Comparison of ENCODE assay signal across 22 cellular contexts in genomic region chr10:16750461-16750860, GRCh38.
DNase-seq lines count a peak whose midpoint lies in the region; ATAC-seq, FAIRE-seq and TF ChIP-seq lines count a peak whose summit lies in the region.
"Had no signal": no experiment of that assay in that cellular context is flagged by ENCODE, and none has a peak within 500 bp of the region (broad histone marks: within the 10 kb centered on the region; RNA-seq: fewer than 3 reads in every experiment).

No MANE protein-coding gene starts in this region.

- H3K27ac ChIP-seq in IMR-90 (ENCODE audit: insufficient read depth, low read length) (no peak overlapping the region), astrocyte (ENCODE audit: low read depth, low read length) (no peak overlapping the region), Peyer's patch (no peak overlapping the region)
- H3K27ac ChIP-seq: BLaER1 had no signal

- intact Hi-C loops in IMR-90 (cut with micrococcal nuclease), result no loop called here

- peaks cover 24% of the 10 kb centered on the region for H3K36me3 Mint-ChIP-seq in astrocyte (ENCODE audit: low read depth, unreplicated experiment)

- no peak overlapping the region for H2BK15ac ChIP-seq in IMR-90 (ENCODE audit: low read depth, low read length)

- peaks cover 5% of the 10 kb centered on the region; the same call in 1 of the 2 replicates for H3K9me1 ChIP-seq in IMR-90 (ENCODE audit: insufficient read depth, low read length)

- no peak overlapping the region for H3K18ac ChIP-seq in IMR-90 (ENCODE audit: low read depth, low read length)

- in situ Hi-C loops in IMR-90 (cut with MboI; ENCODE audit: low sequenced_read_pairs), result no loop called here

- no peak overlapping the region for H4K5ac ChIP-seq in IMR-90 (ENCODE audit: low read depth, low read length)

- TF ChIP-seq POLR2A in IMR-90 (IDR thresholded peaks at IDR 0.05; ENCODE audit: low read depth, low read length) (no peak), Peyer's patch (IDR thresholded peaks at IDR 0.05) (no peak)

- no peak for TF ChIP-seq RAD21 in IMR-90 (IDR thresholded peaks at IDR 0.05; ENCODE audit: low read length)

- WGBS in IMR-90 (ENCODE audit: extremely low coverage in 2 of 2, insufficient read length in 1 of 2), 2 experiments, result no CpG with 5 or more reads among the region's 3 CpGs

- no peaks in the 10 kb centered on the region for H3K27me3 Mint-ChIP-seq in astrocyte (ENCODE audit: low read depth, unreplicated experiment)
- H3K27me3 Mint-ChIP-seq: CD4-positive, alpha-beta memory T cell; CD4-positive, CD25-positive, alpha-beta regulatory T cell; CD8-positive, alpha-beta memory T cell had no signal

- H3K4me3 Mint-ChIP-seq in astrocyte (ENCODE audit: unreplicated experiment), result no peak overlapping the region
- H3K4me3 Mint-ChIP-seq: CD14-positive monocyte; CD4-positive, alpha-beta memory T cell; CD4-positive, CD25-positive, alpha-beta regulatory T cell; CD8-positive, alpha-beta memory T cell had no signal

- H4K20me1 ChIP-seq in IMR-90 (ENCODE audit: insufficient read depth, low read length), result no peaks in the 10 kb centered on the region
- peaks cover 43% of the 10 kb centered on the region for H4K20me1 ChIP-seq in astrocyte (ENCODE audit: insufficient read depth, low read length)
- H4K20me1 ChIP-seq: BLaER1 had no signal

- no peak overlapping the region for H4K8ac ChIP-seq in IMR-90 (ENCODE audit: low read depth in 2 of 2, low read length in 2 of 2)

- peak; percentile 50 for DNase-seq in IMR-90
- DNase-seq in astrocyte (ENCODE audit: low read depth), result peak; percentile 2
- no peak for DNase-seq in Peyer's patch
- no peak for DNase-seq in frontal cortex (ENCODE audit: low spot score in 2 of 2)
- no peak for DNase-seq in stimulated activated CD4-positive, alpha-beta T cell treated with anti-CD3 and anti-CD28 coated beads, Interleukin-4, amount 100 ng/mL, for 24 hours
- DNase-seq: 8988T; ACHN; BE2C; C1 segment of cervical spinal cord; CD4-positive, alpha-beta memory T cell; CD4-positive, CD25-positive, alpha-beta regulatory T cell; CD8-positive, alpha-beta memory T cell; COR-L47; DMS79 treated with DMSO at 0.1 percent for 48 hours; GF-D8 had no signal

- H3K79me1 ChIP-seq in IMR-90 (ENCODE audit: low read depth in 1 of 2, low read length in 2 of 2), result peaks cover 13 to 21% of the 10 kb centered on the region in 2 experiments

- no peak for FAIRE-seq in astrocyte (lab: Jason Lieb, UNC)
- peak; percentile 58 for FAIRE-seq in colon (lab: Jason Lieb, UNC)
- FAIRE-seq in frontal cortex (lab: Jason Lieb, UNC), result no peak
- FAIRE-seq: A204.1, G401.6, GM12892, GM18507 had no signal

- H3K56ac ChIP-seq in IMR-90 (ENCODE audit: extremely low read depth, insufficient read depth, low read length), result no peak overlapping the region

- POLR2A ChIA-PET in IMR-90 (lab: Charles Lee; ENCODE audit: unreplicated experiment), result no interaction called here

- no peak overlapping the region for H3K27ac Mint-ChIP-seq in astrocyte (ENCODE audit: unreplicated experiment)
- H3K27ac Mint-ChIP-seq: CD14-positive monocyte; CD4-positive, alpha-beta memory T cell; CD4-positive, CD25-positive, alpha-beta regulatory T cell had no signal

- no peak overlapping the region for H4K91ac ChIP-seq in IMR-90 (ENCODE audit: insufficient read depth, low read depth, low read length)

- H3K4ac ChIP-seq in IMR-90 (ENCODE audit: low read depth, low read length), result no peak overlapping the region

- H3K14ac ChIP-seq in IMR-90 (replicated peaks; ENCODE audit: low read depth, low read length), result no peak overlapping the region

- H3K4me1 ChIP-seq in IMR-90 (ENCODE audit: control insufficient read depth, insufficient read depth, low read length) (no peaks in the 10 kb centered on the region), astrocyte (ENCODE audit: insufficient read depth, low read length) (no peaks in the 10 kb centered on the region), Peyer's patch (no peaks in the 10 kb centered on the region)
- H3K4me1 ChIP-seq: BE2C, BLaER1 had no signal

- H3K9me3 ChIP-seq in IMR-90 (ENCODE audit: control insufficient read depth, insufficient read depth, low read length) (no peaks in the 10 kb centered on the region), astrocyte (ENCODE audit: insufficient read depth, low read depth, low read length) (no peaks in the 10 kb centered on the region), Peyer's patch (no peaks in the 10 kb centered on the region)
- H3K9me3 ChIP-seq: BE2C, BLaER1 had no signal

- H3K9me3 Mint-ChIP-seq in astrocyte (ENCODE audit: unreplicated experiment), result no peaks in the 10 kb centered on the region
- H3K9me3 Mint-ChIP-seq: CD4-positive, alpha-beta memory T cell; CD8-positive, alpha-beta memory T cell had no signal

- BruUV-seq in IMR-90 (replicated peaks; lab: Mats Ljungman, UMichigan), result no TSS peak

- H2AFZ ChIP-seq in IMR-90 (replicated peaks; ENCODE audit: low read length, poor library complexity) (no peak overlapping the region), astrocyte (ENCODE audit: low read depth, low read length) (no peak overlapping the region)

- TF ChIP-seq CTCF in IMR-90 (conservative IDR thresholded peaks at IDR 0.05; ENCODE audit: low read depth, low read length) (no peak), astrocyte (IDR thresholded peaks at IDR 0.05; ENCODE audit: insufficient read depth, low read depth, low read length) (no peak), Peyer's patch (IDR thresholded peaks at IDR 0.05) (no peak)

- H3K27me3 ChIP-seq in IMR-90 (ENCODE audit: control insufficient read depth, insufficient read depth, low read length) (no peaks in the 10 kb centered on the region), astrocyte (ENCODE audit: insufficient read depth, low read length) (no peaks in the 10 kb centered on the region), Peyer's patch (no peaks in the 10 kb centered on the region)
- H3K27me3 ChIP-seq: BE2C, BLaER1 had no signal

- H2AK5ac ChIP-seq in IMR-90 (ENCODE audit: low read depth, low read length), result no peak overlapping the region

- CTCF ChIA-PET in IMR-90 (lab: Yijun Ruan, JAX), result no interaction called here

- no peak overlapping the region for H3K9ac ChIP-seq in IMR-90 (ENCODE audit: low read depth, low read length)
- H3K9ac ChIP-seq in astrocyte (ENCODE audit: low read length), result no peak overlapping the region
- H3K9ac ChIP-seq: BLaER1 had no signal

- H3K23ac ChIP-seq in IMR-90 (ENCODE audit: low read depth, low read length), result no peak overlapping the region

- ATAC-seq in IMR-90 (ENCODE audit: low read depth), result peak; percentile 49

- H3K4me2 ChIP-seq in IMR-90 (ENCODE audit: low read depth, low read length) (no peak overlapping the region), astrocyte (ENCODE audit: low read length) (no peak overlapping the region)
- H3K4me2 ChIP-seq: BLaER1 had no signal

- no peak overlapping the region for H2BK5ac ChIP-seq in IMR-90 (ENCODE audit: low read depth, low read length, poor library complexity, severe bottlenecking)

- no peak overlapping the region for H2AK9ac ChIP-seq in IMR-90 (replicated peaks; ENCODE audit: low read depth, low read length, poor library complexity)

- peaks cover 15% of the 10 kb centered on the region for H3K79me2 ChIP-seq in astrocyte (ENCODE audit: insufficient read depth, low read length)

- H2BK20ac ChIP-seq in IMR-90 (ENCODE audit: low read depth, low read length), result no peak overlapping the region

- peaks cover 20% of the 10 kb centered on the region for H3K36me3 ChIP-seq in IMR-90 (ENCODE audit: control insufficient read depth, insufficient read depth, low read length)
- peaks cover 23% of the 10 kb centered on the region for H3K36me3 ChIP-seq in astrocyte (ENCODE audit: insufficient read depth, low read length)
- H3K36me3 ChIP-seq in Peyer's patch, result peaks cover 0 to 27% (median 0%) of the 10 kb centered on the region in 3 donors
- H3K36me3 ChIP-seq: BE2C had no signal

- H2BK120ac ChIP-seq in IMR-90 (ENCODE audit: low read depth, low read length), result no peak overlapping the region

- no peaks in the 10 kb centered on the region for H3K4me1 Mint-ChIP-seq in astrocyte (ENCODE audit: low read depth, unreplicated experiment)
- H3K4me1 Mint-ChIP-seq: CD14-positive monocyte had no signal

- no peak overlapping the region for H3K4me3 ChIP-seq in IMR-90 (ENCODE audit: insufficient read depth, low read depth, low read length)
- H3K4me3 ChIP-seq in astrocyte (ENCODE audit: insufficient read depth, low read depth, low read length), result no peak overlapping the region
- no peak overlapping the region for H3K4me3 ChIP-seq in Peyer's patch
- H3K4me3 ChIP-seq: BLaER1 had no signal

- dilution Hi-C loops in IMR-90 (cut with HindIII; ENCODE audit: low sequenced_read_pairs, unreplicated experiment), result no loop called here

TF ChIP-seq in IMR-90, 13 proteins besides CTCF, POLR2A, EP300 and RAD21 (continues in another document):
- TF ChIP-seq RCOR1 (IDR thresholded peaks at IDR 0.05; ENCODE audit: insufficient replicate concordance, low read length) (no peak), MXI1 (IDR thresholded peaks at IDR 0.05; ENCODE audit: borderline replicate concordance, low read depth, low read length) (no peak), USF2 (IDR thresholded peaks at IDR 0.05; ENCODE audit: low read depth, low read length) (no peak), ELK1 (IDR thresholded peaks at IDR 0.05; ENCODE audit: borderline replicate concordance, low read depth, low read length) (no peak), CHD1 (IDR thresholded peaks at IDR 0.05; ENCODE audit: low read depth, low read length) (no peak), CEBPB (IDR thresholded peaks at IDR 0.05; ENCODE audit: low read depth, low read length) (no peak), SMC3 (IDR thresholded peaks at IDR 0.05; ENCODE audit: low read depth, low read length) (no peak), RFX5 (IDR thresholded peaks at IDR 0.05; ENCODE audit: low read depth, low read length) (no peak), BHLHE40 (IDR thresholded peaks at IDR 0.05; ENCODE audit: low read depth, low read length) (no peak), MAFK (IDR thresholded peaks at IDR 0.05; ENCODE audit: low read depth, low read length) (no peak), MAZ (IDR thresholded peaks at IDR 0.05; ENCODE audit: borderline replicate concordance, low read depth, low read length) (no peak)

Comparison
In these comparisons a context has a peak if more than half of its experiments do, and no peak if none do; other contexts are left out.
1. DNase-seq: peak in IMR-90 (single experiment) and astrocyte (single experiment); none in Peyer's patch (0 of 3), frontal cortex (0 of 2) and stimulated activated CD4-positive, alpha-beta T cell treated with anti-CD3 and anti-CD28 coated beads, Interleukin-4, amount 100 ng/mL, for 24 hours (single experiment).